ENCODE assay signal across 10 cellular contexts in the genomic region with DNA sequence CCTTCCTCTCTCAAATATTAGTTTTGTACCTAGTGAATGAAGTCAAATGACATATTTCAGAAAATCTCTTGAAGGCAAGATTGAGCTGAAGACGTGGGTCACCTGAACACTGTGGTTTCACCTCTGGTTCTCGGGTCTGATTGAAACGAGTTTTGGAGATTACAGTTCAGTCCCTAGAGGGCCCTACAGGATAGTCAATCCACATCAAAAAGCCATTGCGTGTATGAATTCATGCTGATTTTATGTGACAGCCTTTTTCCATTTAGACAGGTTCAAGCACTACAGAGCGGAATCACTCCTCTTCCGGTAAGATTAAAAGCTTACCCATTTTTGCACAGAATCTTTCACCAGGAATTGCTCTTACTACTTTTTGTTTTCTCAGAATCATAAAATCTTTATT.
DNase-seq lines count a peak whose midpoint lies in the region; ATAC-seq, FAIRE-seq and TF ChIP-seq lines count a peak whose summit lies in the region.
"Had no signal": no experiment of that assay in that cellular context is flagged by ENCODE, and none has a peak within 500 bp of the region (broad histone marks: within the 10 kb centered on the region; RNA-seq: fewer than 3 reads in every experiment).

No MANE protein-coding gene starts in this region.

- H3K9me3 ChIP-seq in K562 (replicated peaks; ENCODE audit: control insufficient read depth, insufficient read depth, low read depth, low read length), result no peaks in the 10 kb centered on the region
- H3K9me3 ChIP-seq: thoracic aorta had no signal

- TF ChIP-seq CTCF in K562 (IDR thresholded peaks at IDR 0.05 in 2 of 3, conservative IDR thresholded peaks at IDR 0.05 in 1 of 3; ENCODE audit: insufficient read depth in 2 of 3, low read depth in 1 of 3, low read length in 3 of 3), result peak; percentile 63 to 84 (median 63)
- peak; percentile 60 for TF ChIP-seq CTCF in neural crest cell (conservative IDR thresholded peaks at IDR 0.05)

- no peak for TF ChIP-seq EP300 in K562 (IDR thresholded peaks at IDR 0.05; ENCODE audit: low read length)

- no peak overlapping the region for H3K4me3 Mint-ChIP-seq in neural crest cell

- H3K27me3 ChIP-seq in K562 (ENCODE audit: control insufficient read depth in 2 of 2, insufficient read depth in 2 of 2, low read length in 2 of 2), result no peaks in the 10 kb centered on the region
- H3K27me3 ChIP-seq: BLaER1 had no signal

- in situ Hi-C loops in K562 (cut with MboI), result loop anchor here (25.0 kb wide), 2 partner anchors 572 to 947 kb away; no protein-coding TSS in a partner anchor

- BruUV-seq in K562 (replicated peaks; lab: Mats Ljungman, UMichigan), result no TSS peak

- WGBS in K562 (ENCODE audit: insufficient coverage, low coverage, missing lambda C conversion rate), result 5% methylated on average over 5 of the region's 6 CpGs

- peaks cover 0 to 3% of the 10 kb centered on the region in 2 experiments; a peak in 1 of 5 replicates for H3K4me1 ChIP-seq in K562 (replicated peaks in 1 of 2; ENCODE audit: control insufficient read depth in 2 of 2, insufficient read depth in 2 of 2, low read length in 2 of 2)
- H3K4me1 ChIP-seq: BLaER1 had no signal

- peak overlapping the region; percentile 10; the same call in 1 of the 2 replicates for H2AFZ ChIP-seq in K562 (ENCODE audit: low read depth, low read length)

- H3K27ac ChIP-seq in K562 (ENCODE audit: extremely low read depth, low read depth, low read length), result no peak overlapping the region
- H3K27ac ChIP-seq: BLaER1, thoracic aorta had no signal

- no peaks in the 10 kb centered on the region for H3K9me1 ChIP-seq in K562 (ENCODE audit: control insufficient read depth, insufficient read depth, low read length)

- H4K20me1 ChIP-seq in K562 (replicated peaks; ENCODE audit: control insufficient read depth, insufficient read depth, low read length), result no peaks in the 10 kb centered on the region
- H4K20me1 ChIP-seq: BLaER1 had no signal

- H3K4me1 Mint-ChIP-seq in neural crest cell, result no peaks in the 10 kb centered on the region

- no peaks in the 10 kb centered on the region for H3K79me2 ChIP-seq in K562 (ENCODE audit: control insufficient read depth, insufficient read depth, low read length)

- peak; percentile 77 to 95 for TF ChIP-seq RAD21 in K562 (CRISPR knock-in tag; conservative IDR thresholded peaks at IDR 0.05 in 1 of 2, IDR thresholded peaks at IDR 0.05 in 1 of 2)

- H3K27me3 Mint-ChIP-seq in neural crest cell (ENCODE audit: low read depth), result peaks cover 49% of the 10 kb centered on the region

- no peaks in the 10 kb centered on the region for H3K9me3 Mint-ChIP-seq in neural crest cell

- no peak overlapping the region for H3K4me3 ChIP-seq in K562
- H3K4me3 ChIP-seq: BLaER1, thoracic aorta had no signal

- TF ChIP-seq POLR2A in K562 (conservative IDR thresholded peaks at IDR 0.05), result no peak

- POLR2A ChIA-PET in K562 (lab: Yijun Ruan, JAX), result interaction anchor here (0.5 to 1.1 kb wide), 2 partner anchors 10 to 139 kb away, joined by 3 to 4 read pairs; no protein-coding TSS in a partner anchor

- ATAC-seq in K562 (peak; percentile 93), GM19467 (IDR thresholded peaks at IDR 0.05; ENCODE audit: unreplicated experiment) (no peak), HG02623 (IDR thresholded peaks at IDR 0.05; ENCODE audit: unreplicated experiment) (no peak)

- no peak overlapping the region for H3K27ac Mint-ChIP-seq in neural crest cell (ENCODE audit: unreplicated experiment)

- FAIRE-seq in K562 (lab: Jason Lieb, UNC), result peak; percentile 90

- no peak overlapping the region; the same call in 1 of the 2 replicates for H3K4me2 ChIP-seq in K562 (ENCODE audit: insufficient read depth, low read length)
- H3K4me2 ChIP-seq: BLaER1 had no signal

- DNase-seq in NCI-H510A treated with DMSO at 0.1 percent for 48 hours (lab: John Stamatoyannopoulos, UW) (peak; percentile 2), NCI-H510A (lab: John Stamatoyannopoulos, UW) (no peak), LoVo (ENCODE audit: low spot score) (peak; percentile 43), K562 (ENCODE audit: extremely low read depth in 1 of 4, low spot score in 3 of 4) (peak; percentile 21 to 67 (median 42)), neural crest cell (ENCODE audit: low read depth, low spot score) (no peak), NCI-H128 (lab: John Stamatoyannopoulos, UW; ENCODE audit: unreplicated experiment) (no peak)

- no peaks in the 10 kb centered on the region for H3K36me3 Mint-ChIP-seq in neural crest cell (ENCODE audit: low read depth)

- intact Hi-C loops in K562 (cut with micrococcal nuclease), result loop anchor here (1.0 to 10.0 kb wide), 7 partner anchors 122 to 945 kb away; no protein-coding TSS in a partner anchor

- CTCF ChIA-PET in K562 (lab: Yijun Ruan, JAX; ENCODE audit: low intra/inter-chr PET ratio), result interaction anchor here (0.6 to 1.2 kb wide), 4 partner anchors 184 to 803 kb away, joined by 3 to 10 read pairs (median 3); no protein-coding TSS in a partner anchor

- no peak overlapping the region for H3K9ac ChIP-seq in K562 (ENCODE audit: insufficient read depth in 1 of 2, low read depth in 2 of 2, low read length in 2 of 2)
- H3K9ac ChIP-seq: BLaER1 had no signal

- no peaks in the 10 kb centered on the region for H3K36me3 ChIP-seq in K562 (ENCODE audit: control insufficient read depth, insufficient read depth, low read length)
- H3K36me3 ChIP-seq: BLaER1, thoracic aorta had no signal

TF ChIP-seq in K562, 482 proteins besides CTCF, POLR2A, EP300 and RAD21 (continues in another document):
- TF ChIP-seq EGR1 (conservative IDR thresholded peaks at IDR 0.05), result no peak
- TF ChIP-seq, protein P1, sequence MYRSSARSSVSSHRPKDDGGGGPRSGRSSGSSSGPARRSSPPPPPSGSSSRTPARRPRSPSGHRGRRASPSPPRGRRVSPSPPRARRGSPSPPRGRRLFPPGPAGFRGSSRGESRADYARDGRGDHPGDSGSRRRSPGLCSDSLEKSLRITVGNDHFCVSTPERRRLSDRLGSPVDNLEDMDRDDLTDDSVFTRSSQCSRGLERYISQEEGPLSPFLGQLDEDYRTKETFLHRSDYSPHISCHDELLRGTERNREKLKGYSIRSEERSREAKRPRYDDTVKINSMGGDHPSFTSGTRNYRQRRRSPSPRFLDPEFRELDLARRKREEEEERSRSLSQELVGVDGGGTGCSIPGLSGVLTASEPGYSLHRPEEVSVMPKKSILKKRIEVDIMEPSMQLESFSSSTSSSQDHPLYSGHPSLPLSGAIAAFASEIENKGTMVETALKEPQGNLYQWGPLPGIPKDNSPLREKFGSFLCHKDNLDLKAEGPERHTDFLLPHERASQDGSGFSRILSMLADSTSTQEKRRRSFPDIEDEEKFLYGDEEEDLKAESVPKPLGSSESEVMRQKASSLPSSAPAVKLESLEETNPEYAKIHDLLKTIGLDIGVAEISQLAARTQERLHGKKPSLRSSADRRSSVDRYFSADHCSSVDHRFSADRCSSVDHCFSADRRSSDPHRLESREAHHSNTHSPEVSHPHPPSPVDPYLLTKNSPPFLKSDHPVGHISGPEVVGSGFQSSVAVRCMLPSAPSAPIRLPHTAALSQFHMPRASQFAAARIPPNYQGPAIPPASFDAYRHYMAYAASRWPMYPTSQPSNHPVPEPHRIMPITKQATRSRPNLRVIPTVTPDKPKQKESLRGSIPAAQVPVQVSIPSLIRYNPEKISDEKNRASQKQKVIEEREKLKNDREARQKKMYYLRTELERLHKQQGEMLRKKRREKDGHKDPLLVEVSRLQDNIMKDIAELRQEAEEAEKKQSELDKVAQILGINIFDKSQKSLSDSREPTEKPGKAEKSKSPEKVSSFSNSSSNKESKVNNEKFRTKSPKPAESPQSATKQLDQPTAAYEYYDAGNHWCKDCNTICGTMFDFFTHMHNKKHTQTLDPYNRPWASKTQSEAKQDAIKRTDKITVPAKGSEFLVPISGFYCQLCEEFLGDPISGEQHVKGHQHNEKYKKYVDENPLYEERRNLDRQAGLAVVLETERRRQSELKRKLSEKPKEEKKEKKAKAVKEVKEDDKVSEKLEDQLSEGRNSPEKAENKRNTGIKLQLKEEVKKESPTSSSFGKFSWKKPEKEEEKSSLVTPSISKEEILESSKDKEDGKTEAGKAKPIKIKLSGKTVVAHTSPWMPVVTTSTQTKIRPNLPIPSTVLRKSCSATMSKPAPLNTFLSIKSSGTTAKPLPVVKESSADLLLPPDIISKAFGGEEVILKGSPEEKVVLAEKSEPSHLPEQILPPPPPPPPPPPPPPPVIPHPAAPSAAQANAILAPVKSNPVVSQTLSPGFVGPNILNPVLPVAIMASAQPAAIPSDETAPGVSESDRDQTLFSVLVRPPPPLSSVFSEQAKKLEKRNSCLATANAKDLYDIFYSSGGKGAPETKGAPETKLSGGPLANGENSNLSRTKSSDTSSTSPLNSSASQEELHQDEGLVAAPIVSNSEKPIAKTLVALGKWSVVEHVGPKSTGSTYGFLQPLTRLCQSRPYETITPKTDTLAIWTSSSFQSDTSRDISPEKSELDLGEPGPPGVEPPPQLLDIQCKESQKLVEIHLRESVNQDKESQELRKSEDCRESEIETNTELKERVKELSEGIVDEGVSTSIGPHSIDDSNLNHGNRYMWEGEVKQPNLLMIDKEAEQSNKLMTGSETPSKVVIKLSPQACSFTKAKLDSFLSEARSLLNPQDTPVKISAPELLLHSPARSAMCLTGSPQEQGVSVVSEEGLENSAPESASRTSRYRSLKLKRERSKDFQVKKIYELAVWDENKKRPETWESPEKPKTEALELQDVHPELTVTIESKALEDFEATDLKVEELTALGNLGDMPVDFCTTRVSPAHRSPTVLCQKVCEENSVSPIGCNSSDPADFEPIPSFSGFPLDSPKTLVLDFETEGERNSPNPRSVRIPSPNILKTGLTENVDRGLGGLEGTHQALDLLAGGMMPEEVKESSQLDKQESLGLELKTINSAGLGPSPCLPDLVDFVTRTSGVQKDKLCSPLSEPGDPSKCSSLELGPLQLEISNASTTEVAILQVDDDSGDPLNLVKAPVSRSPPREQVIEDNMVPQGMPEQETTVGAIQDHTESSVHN (IDR thresholded peaks at IDR 0.05; ENCODE audit: borderline replicate concordance in 1 of 2, low read depth in 1 of 2), result no peak
- TF ChIP-seq, protein P2, sequence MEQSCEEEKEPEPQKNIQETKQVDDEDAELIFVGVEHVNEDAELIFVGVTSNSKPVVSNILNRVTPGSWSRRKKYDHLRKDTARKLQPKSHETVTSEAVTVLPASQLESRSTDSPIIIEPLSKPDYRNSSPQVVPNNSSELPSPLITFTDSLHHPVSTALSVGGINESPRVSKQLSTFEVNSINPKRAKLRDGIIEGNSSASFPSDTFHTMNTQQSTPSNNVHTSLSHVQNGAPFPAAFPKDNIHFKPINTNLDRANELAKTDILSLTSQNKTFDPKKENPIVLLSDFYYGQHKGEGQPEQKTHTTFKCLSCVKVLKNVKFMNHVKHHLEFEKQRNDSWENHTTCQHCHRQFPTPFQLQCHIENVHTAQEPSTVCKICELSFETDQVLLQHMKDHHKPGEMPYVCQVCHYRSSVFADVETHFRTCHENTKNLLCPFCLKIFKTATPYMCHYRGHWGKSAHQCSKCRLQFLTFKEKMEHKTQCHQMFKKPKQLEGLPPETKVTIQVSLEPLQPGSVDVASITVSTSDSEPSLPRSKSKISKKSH (CRISPR knock-in tag; IDR thresholded peaks at IDR 0.05), result no peak
- no peak for TF ChIP-seq HSF4 (CRISPR knock-in tag; IDR thresholded peaks at IDR 0.05; ENCODE audit: borderline replicate concordance)

Comparison
In these comparisons a context has a peak if more than half of its experiments do, and no peak if none do; other contexts are left out.
1. DNase-seq: peak in NCI-H510A treated with DMSO at 0.1 percent for 48 hours (single experiment), LoVo (single experiment) and K562 (4 of 4); none in NCI-H510A (single experiment), neural crest cell (single experiment) and NCI-H128 (single experiment).